27 cellular contexts compared by ENCODE assay signal in the genomic region with DNA sequence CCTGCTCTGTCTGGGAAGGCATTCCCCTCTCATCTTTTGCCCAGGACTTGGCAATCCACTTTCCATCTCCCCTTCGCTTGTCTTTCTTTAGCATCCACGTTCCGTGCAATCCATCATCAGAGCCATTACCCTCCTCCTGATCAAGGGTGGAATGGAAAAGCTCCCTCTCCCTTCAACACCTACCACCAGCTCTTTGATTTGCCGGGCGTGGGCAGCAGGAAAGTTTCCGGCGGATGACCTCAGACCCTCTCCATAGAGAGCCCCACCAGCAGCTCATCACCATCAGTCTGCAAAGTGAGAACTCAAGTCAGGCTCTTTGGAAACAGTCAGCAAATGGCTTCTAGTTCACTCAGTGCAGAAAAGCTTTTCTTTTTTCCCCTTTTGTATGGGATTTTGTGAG.
"Had no signal": no experiment of that assay in that cellular context is flagged by ENCODE, and none has a peak within 500 bp of the region (broad histone marks: within the 10 kb centered on the region; RNA-seq: fewer than 3 reads in every experiment).

No MANE protein-coding gene starts in this region.

- H3K4me2 ChIP-seq: KMS-11 had no signal

- H3K9me3 Mint-ChIP-seq: activated B cell treated with CpG ODN at 0.5 μM for 24 hours had no signal

- H3K27ac Mint-ChIP-seq: activated B cell treated with CpG ODN at 0.5 μM for 24 hours; activated CD8-positive, alpha-beta T cell treated with anti-CD3 and anti-CD28 coated beads, Interleukin-2, amount 10 ng/mL, durations not matched to agents 7 days and 5 days; activated naive CD8-positive, alpha-beta T cell; brain; T-cell had no signal

- H3K27ac ChIP-seq: KMS-11 had no signal

- H3K4me1 Mint-ChIP-seq: activated B cell treated with CpG ODN at 0.5 μM for 24 hours had no signal

- H3K4me3 ChIP-seq: MG63 had no signal

- H3K9ac ChIP-seq: KMS-11 had no signal

- H3K27me3 Mint-ChIP-seq: activated B cell treated with CpG ODN at 0.5 μM for 24 hours; activated naive CD8-positive, alpha-beta T cell; T-cell had no signal

- H3K27me3 ChIP-seq: MG63 had no signal

- H3K4me3 Mint-ChIP-seq: activated B cell treated with CpG ODN at 0.5 μM for 24 hours; activated CD8-positive, alpha-beta T cell treated with anti-CD3 and anti-CD28 coated beads, Interleukin-2, amount 10 ng/mL, durations not matched to agents 7 days and 5 days; activated naive CD8-positive, alpha-beta T cell; brain; T-cell had no signal

- DNase-seq: activated B cell treated with CpG ODN at 0.5 μM for 24 hours; activated CD4-positive, alpha-beta T cell treated with anti-CD3 and anti-CD28 coated beads, Interleukin-2, amount 50 U/mL, for 1 hour; activated CD8-positive, alpha-beta memory T cell treated with anti-CD3 and anti-CD28 coated beads, Interleukin-2, amount 50 U/mL, for 48 hours; activated CD8-positive, alpha-beta T cell treated with anti-CD3 and anti-CD28 coated beads, Interleukin-2, amount 10 ng/mL, durations not matched to agents 7 days and 5 days; activated effector memory CD4-positive, alpha-beta T cell treated with Interleukin-2 at 50 U/mL for 16 hours; activated naive CD4-positive, alpha-beta T cell; activated T-cell treated with anti-CD3 and anti-CD28 coated beads, Interleukin-2, amount 50 U/mL, for 1 hour; amygdala; MG63; MV-4-11; NCI-H1092 treated with DMSO at 0.1 percent for 48 hours; NCI-H1417 treated with DMSO at 0.1 percent for 48 hours; NCI-H1694; NCI-H2029; NCI-H2107; NCI-H2171 treated with DMSO at 0.1 percent for 48 hours; NCI-H226; NCI-H526 treated with DMSO at 0.1 percent for 48 hours; NCI-H82; OCI-M1; SHP77 treated with DMSO at 0.1 percent for 48 hours; T-cell; T-helper 2 cell; T1000 had no signal

- H3K36me3 ChIP-seq: MG63 had no signal
